31 cellular contexts compared by ENCODE assay signal in genomic region chr7:35026154-35026553, GRCh38. TPM values are rescaled to one million over a fixed set of nuclear protein-coding genes. Genes with fewer than 3 reads are reported as not detected.
DNase-seq lines count a peak whose midpoint lies in the region; FAIRE-seq and TF ChIP-seq lines count a peak whose summit lies in the region.
"Had no signal": no experiment of that assay in that cellular context is flagged by ENCODE, and none has a peak within 500 bp of the region (broad histone marks: within the 10 kb centered on the region; RNA-seq: fewer than 3 reads in every experiment).

No MANE protein-coding gene starts in this region.

- H2AFZ ChIP-seq in MM.1S (ENCODE audit: low read length) (no peak overlapping the region), H1 (ENCODE audit: low read length) (no peak overlapping the region)

- no peak overlapping the region for H4K8ac ChIP-seq in H1 (ENCODE audit: extremely low read depth, insufficient read depth, low read length)

- H3K4me2 ChIP-seq in MM.1S (ENCODE audit: low read depth, low read length) (no peak overlapping the region), H1 (ENCODE audit: insufficient read depth in 1 of 2, low read depth in 2 of 2, low read length in 2 of 2) (no peak overlapping the region)
- H3K4me2 ChIP-seq: BLaER1 had no signal

- H3F3A ChIP-seq in MM.1S (ENCODE audit: insufficient read depth, low read length): peaks cover 21% of the 10 kb centered on the region

- H3K27ac Mint-ChIP-seq in MCF 10A (ENCODE audit: low read depth, unreplicated experiment): no peak overlapping the region
- H3K27ac Mint-ChIP-seq in endothelial cell (ENCODE audit: unreplicated experiment): no peak overlapping the region
- H3K27ac Mint-ChIP-seq: activated CD8-positive, alpha-beta T cell treated with anti-CD3 and anti-CD28 coated beads, Interleukin-2, amount 10 ng/mL, durations not matched to agents 7 days and 5 days; naive B cell; type B pancreatic cell had no signal

- H3K27me3 ChIP-seq in breast epithelium (no peaks in the 10 kb centered on the region), MM.1S (replicated peaks; ENCODE audit: insufficient read depth, low read length) (no peaks in the 10 kb centered on the region), H1 (replicated peaks in 1 of 4; ENCODE audit: control insufficient read depth in 3 of 4, extremely low read depth in 1 of 4, insufficient read depth in 3 of 4, low read length in 3 of 4) (no peaks in the 10 kb centered on the region), BE2C (no peaks in the 10 kb centered on the region)
- H3K27me3 ChIP-seq: BLaER1, body of pancreas, heart right ventricle had no signal

- H3K79me2 ChIP-seq in MM.1S (ENCODE audit: low read length): peaks cover 92% of the 10 kb centered on the region
- H3K79me2 ChIP-seq in H1 (ENCODE audit: control insufficient read depth in 1 of 2, insufficient read depth in 2 of 2, low read length in 2 of 2): peaks cover 0 to 85% of the 10 kb centered on the region in 2 experiments; a peak in 3 of 4 replicates

- H3K27me3 Mint-ChIP-seq in MCF 10A (ENCODE audit: insufficient read depth, unreplicated experiment): no peaks in the 10 kb centered on the region
- H3K27me3 Mint-ChIP-seq in endothelial cell (ENCODE audit: unreplicated experiment): no peaks in the 10 kb centered on the region
- H3K27me3 Mint-ChIP-seq: naive B cell, type B pancreatic cell had no signal

- TF ChIP-seq CTCF in MCF 10A (IDR thresholded peaks at IDR 0.05; ENCODE audit: unreplicated experiment) (no peak), breast epithelium (IDR thresholded peaks at IDR 0.05) (no peak), MM.1S (IDR thresholded peaks at IDR 0.05; ENCODE audit: low read length) (no peak), H1 (IDR thresholded peaks at IDR 0.05; ENCODE audit: control extremely low read depth in 1 of 3, insufficient read depth in 1 of 3, low read depth in 1 of 3, low read length in 3 of 3) (no peak), BE2C (IDR thresholded peaks at IDR 0.05; ENCODE audit: low read depth, low read length) (no peak), endothelial cell (IDR thresholded peaks at IDR 0.05; ENCODE audit: unreplicated experiment) (no peak)

- no peak overlapping the region for H4K5ac ChIP-seq in H1 (ENCODE audit: insufficient read length, low read depth, low read length)

- TF ChIP-seq EP300 in H1 (IDR thresholded peaks at IDR 0.05; ENCODE audit: borderline replicate concordance in 1 of 2, low read depth in 2 of 2, low read length in 2 of 2): no peak

- intact Hi-C loops in MCF 10A (cut with micrococcal nuclease) (no loop called here), breast epithelium (cut with DNase I; ENCODE audit: low total_unique reads) (no loop called here)

- CTCF ChIA-PET in MCF 10A (lab: Yijun Ruan, JAX): interaction anchor here (0.6 to 1.7 kb wide), 6 partner anchors 12 to 706 kb away, joined by 3 to 4 read pairs (median 3); no protein-coding TSS in a partner anchor
- CTCF ChIA-PET in H1 (lab: Charles Lee; ENCODE audit: partially characterized antibody): no interaction called here

- H2BK20ac ChIP-seq in H1 (ENCODE audit: low read length): no peak overlapping the region

- H3K4me1 Mint-ChIP-seq in MCF 10A (ENCODE audit: insufficient read depth, unreplicated experiment) (peaks cover 21% of the 10 kb centered on the region), endothelial cell (ENCODE audit: unreplicated experiment) (peaks cover 5% of the 10 kb centered on the region)

- H3K18ac ChIP-seq in H1 (ENCODE audit: extremely low read depth, low read length): no peak overlapping the region

- H3K4me1 ChIP-seq in breast epithelium: no peaks in the 10 kb centered on the region
- H3K4me1 ChIP-seq in MM.1S (ENCODE audit: low read length): peaks cover 38% of the 10 kb centered on the region
- H3K4me1 ChIP-seq in H1 (replicated peaks in 1 of 4; ENCODE audit: control insufficient read depth in 3 of 4, insufficient read depth in 4 of 4, low read length in 3 of 4): peaks cover 0 to 8% (median 1%) of the 10 kb centered on the region in 4 experiments; a peak in 2 of 7 replicates
- peaks cover 4% of the 10 kb centered on the region for H3K4me1 ChIP-seq in BE2C
- H3K4me1 ChIP-seq: BLaER1, Caco-2 had no signal

- H2BK15ac ChIP-seq in H1 (ENCODE audit: low read length): no peak overlapping the region

- H3K27ac ChIP-seq in breast epithelium (no peak overlapping the region), MM.1S (ENCODE audit: low read length) (peak overlapping the region; percentile 93; the same call in 1 of the 2 replicates), H1 (ENCODE audit: low read depth, low read length) (no peak overlapping the region), substantia nigra (ENCODE audit: low read depth, low read length, poor library complexity, severe bottlenecking) (no peak overlapping the region)
- H3K27ac ChIP-seq: BLaER1, body of pancreas, heart right ventricle had no signal

- H2BK5ac ChIP-seq in H1 (ENCODE audit: low read depth, low read length): no peak overlapping the region

- H3K23ac ChIP-seq in H1 (ENCODE audit: insufficient read length): no peak overlapping the region

- no peak overlapping the region for H3K4ac ChIP-seq in H1 (replicated peaks; ENCODE audit: insufficient read length, low read depth, low read length)

- H4K20me1 ChIP-seq in MM.1S (ENCODE audit: insufficient read depth, low read length) (no peaks in the 10 kb centered on the region), H1 (replicated peaks in 1 of 2; ENCODE audit: control insufficient read depth in 1 of 2, insufficient read depth in 2 of 2, low read length in 2 of 2) (peaks cover 0 to 2% of the 10 kb centered on the region in 2 experiments)

- no peak overlapping the region for H2BK12ac ChIP-seq in H1 (ENCODE audit: low read depth, low read length)

- TF ChIP-seq POLR2A in breast epithelium (IDR thresholded peaks at IDR 0.05) (no peak), H1 (IDR thresholded peaks at IDR 0.05; ENCODE audit: control extremely low read depth in 1 of 2, low read depth in 2 of 2, low read length in 2 of 2) (no peak)

- H3K36me3 ChIP-seq in breast epithelium: no peaks in the 10 kb centered on the region
- H3K36me3 ChIP-seq in MM.1S (replicated peaks; ENCODE audit: insufficient read depth, low read length): no peaks in the 10 kb centered on the region
- no peaks in the 10 kb centered on the region for H3K36me3 ChIP-seq in H1 (ENCODE audit: control insufficient read depth in 2 of 4, insufficient read depth in 4 of 4, low read length in 3 of 4)
- no peaks in the 10 kb centered on the region for H3K36me3 ChIP-seq in BE2C
- H3K36me3 ChIP-seq: BLaER1, heart right ventricle had no signal

- DNase-seq in MCF 10A (ENCODE audit: unreplicated experiment) (peak; percentile 79), breast epithelium (ENCODE audit: low spot score in 2 of 2) (no peak), MM.1S (no peak), H1 (ENCODE audit: low read depth in 1 of 2, low spot score in 2 of 2) (no peak), BE2C (no peak), substantia nigra (lab: John Stamatoyannopoulos, UW) (no peak), endothelial cell (ENCODE audit: low spot score) (no peak)
- DNase-seq in activated naive CD4-positive, alpha-beta T cell (lab: John Stamatoyannopoulos, UW): no peak
- DNase-seq: ACHN; activated CD4-positive, CD25-positive, alpha-beta regulatory T cell treated with anti-CD3 and anti-CD28 coated beads, Interleukin-2, amount 50 U/mL, for 72 hours; activated CD8-positive, alpha-beta T cell treated with anti-CD3 and anti-CD28 coated beads, Interleukin-2, amount 10 ng/mL, durations not matched to agents 7 days and 5 days; activated gamma-delta T cell; activated T-cell treated with anti-CD3 and anti-CD28 coated beads for 4 hours; body of pancreas; Caco-2; heart right ventricle; Kasumi-1; naive B cell; NCI-H1092; NCI-H187; NCI-H345; NCI-H774; nucleus accumbens; Right ventricle myocardium superior; stimulated activated CD8-positive, alpha-beta memory T cell treated with anti-CD3 and anti-CD28 coated beads, Interleukin-4, amount 100 ng/mL, for 48 hours; SW 1271; T1000 had no signal

- no peak overlapping the region for H3K14ac ChIP-seq in H1 (ENCODE audit: insufficient read length)

- H3K56ac ChIP-seq in H1 (replicated peaks; ENCODE audit: insufficient read length, low read depth, low read length): no peak overlapping the region

- H3K4me3 Mint-ChIP-seq in MCF 10A (ENCODE audit: unreplicated experiment) (no peak overlapping the region), endothelial cell (ENCODE audit: unreplicated experiment) (no peak overlapping the region)
- H3K4me3 Mint-ChIP-seq: activated CD8-positive, alpha-beta T cell treated with anti-CD3 and anti-CD28 coated beads, Interleukin-2, amount 10 ng/mL, durations not matched to agents 7 days and 5 days; naive B cell; type B pancreatic cell had no signal

- no peak overlapping the region for H2BK120ac ChIP-seq in H1 (replicated peaks; ENCODE audit: low read depth, low read length)

- FAIRE-seq in H1 (lab: Jason Lieb, UNC): no peak
- FAIRE-seq: GM12891, HTR-8/SVneo had no signal

- no TSS peak for BruUV-seq in MCF 10A (replicated peaks; lab: Mats Ljungman, UMichigan)

- H4K91ac ChIP-seq in H1 (replicated peaks; ENCODE audit: insufficient read length, low read length): no peak overlapping the region

- H2AK5ac ChIP-seq in H1 (ENCODE audit: low read depth, low read length): no peak overlapping the region

- no peaks in the 10 kb centered on the region for H3K23me2 ChIP-seq in H1 (ENCODE audit: low read depth, low read length)

- POLR2A ChIA-PET in MCF 10A (lab: Yijun Ruan, JAX) (interaction anchor here (0.6 to 1.3 kb wide), 3 partner anchors 10 to 996 kb away, joined by 3 to 5 read pairs (median 4); no protein-coding TSS in a partner anchor), H1 (lab: Charles Lee; ENCODE audit: partially characterized antibody) (interaction anchor here (1.6 kb wide), 1 partner anchor 10 kb away, joined by 4 read pairs; no protein-coding TSS in a partner anchor)

- H3K4me3 ChIP-seq in breast epithelium (no peak overlapping the region), MM.1S (ENCODE audit: low read length) (no peak overlapping the region), H1 (ENCODE audit: extremely low read depth in 1 of 4, insufficient read depth in 2 of 4, low read depth in 3 of 4, low read length in 4 of 4) (no peak overlapping the region), BE2C (ENCODE audit: low read depth, low read length) (no peak overlapping the region)
- H3K4me3 ChIP-seq: BLaER1, body of pancreas, heart right ventricle had no signal

- no peaks in the 10 kb centered on the region for H3K79me1 ChIP-seq in H1 (ENCODE audit: low read depth, low read length)

- H3K9me3 Mint-ChIP-seq in MCF 10A (ENCODE audit: unreplicated experiment) (no peaks in the 10 kb centered on the region), endothelial cell (ENCODE audit: unreplicated experiment) (no peaks in the 10 kb centered on the region)
- H3K9me3 Mint-ChIP-seq: naive B cell, type B pancreatic cell had no signal

- no peak for TF ChIP-seq RAD21 in H1 (IDR thresholded peaks at IDR 0.05 in 1 of 2, conservative IDR thresholded peaks at IDR 0.05 in 1 of 2; ENCODE audit: low read depth in 2 of 2, low read length in 2 of 2)

- H3K9me2 ChIP-seq in MM.1S (replicated peaks; ENCODE audit: insufficient read depth, low read length): no peaks in the 10 kb centered on the region

- no peaks in the 10 kb centered on the region for H3K36me3 Mint-ChIP-seq in MCF 10A (ENCODE audit: insufficient read depth, unreplicated experiment)
- H3K36me3 Mint-ChIP-seq in endothelial cell (ENCODE audit: low read depth, unreplicated experiment): no peaks in the 10 kb centered on the region
- H3K36me3 Mint-ChIP-seq: naive B cell, type B pancreatic cell had no signal

- H3K9ac ChIP-seq in MM.1S (ENCODE audit: low read length): no peak overlapping the region
- no peak overlapping the region for H3K9ac ChIP-seq in H1 (replicated peaks in 1 of 4; ENCODE audit: extremely low read depth in 1 of 4, low read depth in 3 of 4, low read length in 3 of 4)
- H3K9ac ChIP-seq: BLaER1 had no signal

- H3K9me3 ChIP-seq in breast epithelium (no peaks in the 10 kb centered on the region), MM.1S (replicated peaks; ENCODE audit: insufficient read depth, low read length) (no peaks in the 10 kb centered on the region), H1 (ENCODE audit: insufficient read depth in 2 of 2, low read depth in 1 of 2, low read length in 1 of 2) (no peaks in the 10 kb centered on the region), BE2C (no peaks in the 10 kb centered on the region)
- H3K9me3 ChIP-seq: body of pancreas, Caco-2, heart right ventricle had no signal

RNA-seq across cellular contexts. Expression of gene DPY19L1, which starts 11.1 kb away (rescaled TPM):
- total RNA-seq in MCF 10A (2022) (9.0 and 18.5 TPM in 2 replicates), breast epithelium (10 to 100 TPM; 14.1 to 18.2 (median 17.4) TPM), endothelial cell (ENCODE audit: unreplicated experiment) (33.6 TPM)
- total RNA-seq in H1 (2021; fragmentation: NEBNext Ultra II Directional; extraction: Animal tissue kit (Norgen Biotek cat#: 25700)): 18.3 and 23.3 TPM in 2 replicates
- 7.6 and 14.1 TPM in 2 replicates for polyA plus RNA-seq in H1 (2011; rRNA removed)
- polyA plus RNA-seq in H1 (2011; cell fraction: cytosol; rRNA removed): 12.0 TPM
- 5.0 TPM for polyA plus RNA-seq in H1 (2011; cell fraction: nucleus; rRNA removed)
- polyA plus RNA-seq in H1 (2012, experiment 1 of 2): 9.7 to 22.5 TPM (median 11.1 TPM) in 4 replicates
- polyA plus RNA-seq in H1 (2012, experiment 2 of 2): 2.2 TPM
- polyA plus RNA-seq in H1 (2013, experiment 1 of 2): 14.1 TPM
- polyA plus RNA-seq in H1 (2013, experiment 2 of 2): 15.0 TPM
- 12.2 and 25.2 TPM in 2 replicates for polyA minus RNA-seq in H1 (2011; rRNA and poly(A)+ RNA removed)
- 9.2 TPM for polyA minus RNA-seq in H1 (2011; cell fraction: cytosol; rRNA and poly(A)+ RNA removed)
- polyA minus RNA-seq in H1 (2011; cell fraction: nucleus; rRNA and poly(A)+ RNA removed): 13.2 TPM
- 12.9 TPM for polyA plus RNA-seq in BE2C (2012; ENCODE audit: insufficient read depth, insufficient read length, low read depth)
